Comparison of ENCODE assay signal across 22 cellular contexts in the genomic region with DNA sequence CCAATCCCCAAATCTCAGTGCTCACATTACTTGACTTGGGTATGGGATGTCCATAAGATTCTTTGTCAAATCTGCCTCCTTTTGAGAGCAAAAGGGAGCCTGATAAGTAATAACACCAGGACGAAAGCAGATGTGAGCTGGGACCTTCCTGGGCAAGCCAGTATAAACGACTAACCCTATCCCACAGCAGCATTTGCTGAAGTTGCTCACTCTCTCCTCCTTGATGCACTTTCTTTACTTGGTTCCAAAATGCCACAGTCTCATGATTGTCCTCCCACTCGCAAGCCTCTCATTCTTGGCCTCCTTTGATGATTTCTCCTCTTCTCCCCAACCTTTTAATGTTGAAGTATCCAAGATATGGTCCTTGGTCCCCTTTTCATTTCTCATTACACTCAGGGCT. TPM values are rescaled to one million over a fixed set of nuclear protein-coding genes. Genes with fewer than 3 reads are reported as not detected.
DNase-seq lines count a peak whose midpoint lies in the region; ATAC-seq and TF ChIP-seq lines count a peak whose summit lies in the region.
"Had no signal": no experiment of that assay in that cellular context is flagged by ENCODE, and none has a peak within 500 bp of the region (broad histone marks: within the 10 kb centered on the region; RNA-seq: fewer than 3 reads in every experiment).

No MANE protein-coding gene starts in this region.

- H3K27me3 Mint-ChIP-seq in activated B cell treated with CpG ODN at 0.5 μM for 24 hours, result no peaks in the 10 kb centered on the region
- no peaks in the 10 kb centered on the region for H3K27me3 Mint-ChIP-seq in activated naive CD8-positive, alpha-beta T cell treated with anti-CD3 and anti-CD28 coated beads for 36 hours
- no peaks in the 10 kb centered on the region for H3K27me3 Mint-ChIP-seq in natural killer cell (ENCODE audit: low read depth in 2 of 2)
- H3K27me3 Mint-ChIP-seq: CD4-positive, alpha-beta memory T cell; IgD-negative memory B cell had no signal

- H3K4me1 Mint-ChIP-seq in activated B cell treated with CpG ODN at 0.5 μM for 24 hours (peaks cover 27% of the 10 kb centered on the region), natural killer cell (peaks cover 0 to 4% of the 10 kb centered on the region in 2 donors)
- peaks cover 56% of the 10 kb centered on the region for H3K4me1 Mint-ChIP-seq in activated naive CD8-positive, alpha-beta T cell treated with anti-CD3 and anti-CD28 coated beads for 36 hours

- H3K4me3 Mint-ChIP-seq in activated B cell treated with CpG ODN at 0.5 μM for 24 hours (no peak overlapping the region), natural killer cell (no peak overlapping the region)
- no peak overlapping the region for H3K4me3 Mint-ChIP-seq in activated naive CD8-positive, alpha-beta T cell treated with anti-CD3 and anti-CD28 coated beads for 36 hours
- H3K4me3 Mint-ChIP-seq: CD4-positive, alpha-beta memory T cell; GM23338; IgD-negative memory B cell had no signal

- intact Hi-C loops in activated B cell treated with CpG ODN at 0.5 μM for 24 hours (cut with micrococcal nuclease) (no loop called here), natural killer cell (cut with micrococcal nuclease) (no loop called here)

- DNase-seq in activated CD8-positive, alpha-beta memory T cell treated with anti-CD3 and anti-CD28 coated beads, Interleukin-2, amount 50 U/mL, for 48 hours, result peak; percentile 49
- DNase-seq in activated CD8-positive, alpha-beta memory T cell treated with anti-CD3 and anti-CD28 coated beads for 24 hours, result no peak
- DNase-seq in activated B cell treated with CpG ODN at 0.5 μM for 24 hours (no peak), natural killer cell (no peak), H4 (ENCODE audit: low spot score) (no peak)
- no peak for DNase-seq in activated naive CD8-positive, alpha-beta T cell treated with anti-CD3 and anti-CD28 coated beads for 36 hours
- DNase-seq in stimulated activated naive CD8-positive, alpha-beta T cell treated with anti-CD3 and anti-CD28 coated beads, Interleukin-15, Interleukin-2, amounts not matched to agents 100 U/mL and 50 U/mL, for 24 hours, result peak; percentile 13
- DNase-seq: CD4-positive, alpha-beta memory T cell; EL; Karpas-422; NCI-H1048; NCI-H1436; NCI-H1930; NCI-H226; NCI-H524 treated with DMSO at 0.1 percent for 48 hours; PC-3; RPMI8226 had no signal

- CTCF ChIA-PET in activated B cell treated with CpG ODN at 0.5 μM for 24 hours (lab: Charles Lee), result interaction anchor here (1.0 kb wide), 1 partner anchor 45 kb away, joined by 3 read pairs; a partner anchor contains a TSS

- H3K27ac Mint-ChIP-seq in activated B cell treated with CpG ODN at 0.5 μM for 24 hours, result peak overlapping the region; percentile 13
- peak overlapping the region; percentile 71 for H3K27ac Mint-ChIP-seq in activated naive CD8-positive, alpha-beta T cell treated with anti-CD3 and anti-CD28 coated beads for 36 hours
- no peak overlapping the region for H3K27ac Mint-ChIP-seq in natural killer cell
- H3K27ac Mint-ChIP-seq: GM23338, IgD-negative memory B cell had no signal

- no peaks in the 10 kb centered on the region for H3K9me3 Mint-ChIP-seq in activated B cell treated with CpG ODN at 0.5 μM for 24 hours
- H3K9me3 Mint-ChIP-seq in activated naive CD8-positive, alpha-beta T cell treated with anti-CD3 and anti-CD28 coated beads for 36 hours, result peaks cover 4% of the 10 kb centered on the region
- no peaks in the 10 kb centered on the region for H3K9me3 Mint-ChIP-seq in natural killer cell
- H3K9me3 Mint-ChIP-seq: CD4-positive, alpha-beta memory T cell; GM23338; IgD-negative memory B cell had no signal

- no peaks in the 10 kb centered on the region for H3K36me3 Mint-ChIP-seq in activated B cell treated with CpG ODN at 0.5 μM for 24 hours (ENCODE audit: low read depth)
- H3K36me3 Mint-ChIP-seq in activated naive CD8-positive, alpha-beta T cell treated with anti-CD3 and anti-CD28 coated beads for 36 hours, result peaks cover 20% of the 10 kb centered on the region
- H3K36me3 Mint-ChIP-seq in natural killer cell, result no peaks in the 10 kb centered on the region
- H3K36me3 Mint-ChIP-seq: CD4-positive, alpha-beta memory T cell; IgD-negative memory B cell had no signal

- POLR2A ChIA-PET in activated B cell treated with CpG ODN at 0.5 μM for 24 hours (lab: Charles Lee), result interaction anchor here (1.9 to 2.5 kb wide), 3 partner anchors 26 to 50 kb away, joined by 6 to 13 read pairs (median 6); a partner anchor contains a TSS

- ATAC-seq in activated B cell treated with CpG ODN at 0.5 μM for 24 hours (ENCODE audit: low read depth), result no peak
- peak; percentile 58 for ATAC-seq in stimulated activated naive CD8-positive, alpha-beta T cell treated with anti-CD3 and anti-CD28 coated beads, Interleukin-15, Interleukin-2, amounts not matched to agents 100 U/mL and 50 U/mL, for 24 hours
- no peak for ATAC-seq in natural killer cell
- ATAC-seq: A549, GM23338, HCT116, PC-3 had no signal

- TF ChIP-seq CTCF in activated B cell treated with CpG ODN at 0.5 μM for 24 hours (IDR thresholded peaks at IDR 0.05) (no peak), natural killer cell (IDR thresholded peaks at IDR 0.05) (no peak)

RNA-seq across cellular contexts. Expression of a gene that starts 44.7 kb away (rescaled TPM):
- total RNA-seq in activated B cell treated with CpG ODN at 0.5 μM for 24 hours (129 TPM in 2 replicates), natural killer cell (100 to 1,000 TPM; 139 to 291 (median 178) TPM)
- total RNA-seq in activated naive CD8-positive, alpha-beta T cell treated with anti-CD3 and anti-CD28 coated beads for 36 hours, result 100 to 1,000 TPM; 167 to 175 TPM
- total RNA-seq in H4 (2014; rRNA removed; shearing (Covaris generic)), result not detected in 2 replicates
- total RNA-seq: GM23338, MCF 10A, PC-3 had no signal

Comparison
In these comparisons a context has a peak if more than half of its experiments do, and no peak if none do; other contexts are left out.
1. DNase-seq: peak in activated CD8-positive, alpha-beta memory T cell treated with anti-CD3 and anti-CD28 coated beads, Interleukin-2, amount 50 U/mL, for 48 hours (single experiment) and stimulated activated naive CD8-positive, alpha-beta T cell treated with anti-CD3 and anti-CD28 coated beads, Interleukin-15, Interleukin-2, amounts not matched to agents 100 U/mL and 50 U/mL, for 24 hours (single experiment); none in activated CD8-positive, alpha-beta memory T cell treated with anti-CD3 and anti-CD28 coated beads for 24 hours (single experiment), activated B cell treated with CpG ODN at 0.5 μM for 24 hours (single experiment), activated naive CD8-positive, alpha-beta T cell treated with anti-CD3 and anti-CD28 coated beads for 36 hours (single experiment), natural killer cell (single experiment) and H4 (single experiment).
2. H3K27ac Mint-ChIP-seq: peak in activated B cell treated with CpG ODN at 0.5 μM for 24 hours (single experiment) and activated naive CD8-positive, alpha-beta T cell treated with anti-CD3 and anti-CD28 coated beads for 36 hours (single experiment); none in natural killer cell (0 of 2).
3. RNA of a gene that starts 44.7 kb away (total RNA-seq): 139 to 291 TPM in natural killer cell, 167 to 175 TPM in activated naive CD8-positive, alpha-beta T cell treated with anti-CD3 and anti-CD28 coated beads for 36 hours and 129 TPM in activated B cell treated with CpG ODN at 0.5 μM for 24 hours; not detected in H4; every median in the first group is over 100 times any median in the second.